20 cellular contexts compared by ENCODE assay signal in the genomic region with DNA sequence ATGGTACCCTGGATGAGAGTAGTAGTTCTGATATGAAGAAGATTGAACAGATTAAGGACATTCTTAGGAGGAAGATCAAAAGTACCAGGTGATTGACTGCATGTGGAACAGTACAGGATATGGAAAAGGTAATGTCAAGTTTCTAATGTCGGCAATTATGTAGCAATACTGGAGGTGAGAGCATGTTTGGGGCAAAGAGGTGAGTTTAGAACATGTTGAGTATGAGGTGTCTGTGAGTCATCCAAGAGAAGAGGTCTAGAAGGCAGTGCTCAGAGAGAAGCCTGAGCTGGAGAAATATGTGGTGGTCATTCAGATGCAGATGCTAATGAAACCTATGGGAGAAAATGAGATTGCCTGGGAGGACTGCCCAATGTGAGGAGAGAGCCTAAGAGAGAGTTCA.
"Had no signal": no experiment of that assay in that cellular context is flagged by ENCODE, and none has a peak within 500 bp of the region (broad histone marks: within the 10 kb centered on the region; RNA-seq: fewer than 3 reads in every experiment).

No MANE protein-coding gene starts in this region.

- H3K27me3 Mint-ChIP-seq: activated CD4-positive, alpha-beta memory T cell treated with anti-CD3 and anti-CD28 coated beads for 36 hours; activated CD8-positive, alpha-beta memory T cell treated with anti-CD3 and anti-CD28 coated beads, Interleukin-2, amount 10 ng/mL, durations not matched to agents 7 days and 5 days; brain; effector memory CD8-positive, alpha-beta T cell; naive B cell; stimulated activated memory B cell treated with anti-CD40 and anti-IgM and Interleukin-4, amounts not matched to agents 10 μg/mL and 1 μg/mL and 100 μg/mL, for 72 hours; T-helper 17 cell had no signal

- H3K27ac Mint-ChIP-seq: activated CD4-positive, alpha-beta memory T cell treated with anti-CD3 and anti-CD28 coated beads for 36 hours; activated CD8-positive, alpha-beta memory T cell treated with anti-CD3 and anti-CD28 coated beads, Interleukin-2, amount 10 ng/mL, durations not matched to agents 7 days and 5 days; brain; effector memory CD8-positive, alpha-beta T cell; naive B cell; neural progenitor cell; stimulated activated memory B cell treated with anti-CD40 and anti-IgM and Interleukin-4, amounts not matched to agents 10 μg/mL and 1 μg/mL and 100 μg/mL, for 72 hours; T-helper 17 cell had no signal

- H3K4me3 Mint-ChIP-seq: activated CD4-positive, alpha-beta memory T cell treated with anti-CD3 and anti-CD28 coated beads for 36 hours; activated CD8-positive, alpha-beta memory T cell treated with anti-CD3 and anti-CD28 coated beads, Interleukin-2, amount 10 ng/mL, durations not matched to agents 7 days and 5 days; brain; effector memory CD8-positive, alpha-beta T cell; naive B cell; neural progenitor cell; stimulated activated memory B cell treated with anti-CD40 and anti-IgM and Interleukin-4, amounts not matched to agents 10 μg/mL and 1 μg/mL and 100 μg/mL, for 72 hours; T-helper 17 cell had no signal

- H3K36me3 Mint-ChIP-seq: activated CD8-positive, alpha-beta memory T cell treated with anti-CD3 and anti-CD28 coated beads, Interleukin-2, amount 10 ng/mL, durations not matched to agents 7 days and 5 days; brain had no signal

- H3K9me3 Mint-ChIP-seq: activated CD4-positive, alpha-beta memory T cell treated with anti-CD3 and anti-CD28 coated beads for 36 hours; effector memory CD8-positive, alpha-beta T cell; neural progenitor cell; stimulated activated memory B cell treated with anti-CD40 and anti-IgM and Interleukin-4, amounts not matched to agents 10 μg/mL and 1 μg/mL and 100 μg/mL, for 72 hours had no signal

- ATAC-seq: activated CD8-positive, alpha-beta memory T cell treated with anti-CD3 and anti-CD28 coated beads, Interleukin-2, amount 10 ng/mL, durations not matched to agents 7 days and 5 days; effector memory CD8-positive, alpha-beta T cell; gastroesophageal sphincter; heart right ventricle; pancreas; stimulated activated memory B cell treated with anti-CD40 and anti-IgM and Interleukin-4, amounts not matched to agents 10 μg/mL and 1 μg/mL and 100 μg/mL, for 72 hours; T-helper 17 cell had no signal

- H3K27ac ChIP-seq: gastroesophageal sphincter, heart right ventricle, neural progenitor cell, pancreas, thyroid gland, uterus, WERI-Rb-1 had no signal

- H3K4me1 Mint-ChIP-seq: activated CD8-positive, alpha-beta memory T cell treated with anti-CD3 and anti-CD28 coated beads, Interleukin-2, amount 10 ng/mL, durations not matched to agents 7 days and 5 days; neural progenitor cell had no signal

- DNase-seq: activated CD4-positive, alpha-beta memory T cell treated with anti-CD3 and anti-CD28 coated beads for 36 hours; activated CD8-positive, alpha-beta memory T cell treated with anti-CD3 and anti-CD28 coated beads, Interleukin-2, amount 10 ng/mL, durations not matched to agents 7 days and 5 days; activated naive CD4-positive, alpha-beta T cell treated with anti-CD3 and anti-CD28 coated beads, Interleukin-2, amount 50 U/mL, for 16 hours; activated T-cell treated with anti-CD3 and anti-CD28 coated beads, Interleukin-2, amount 50 U/mL, for 1 hour; amniotic stem cell; dermis blood vessel endothelial cell; effector memory CD8-positive, alpha-beta T cell; heart right ventricle; naive B cell; pancreas; stimulated activated CD4-positive, alpha-beta T cell treated with anti-CD3 and anti-CD28 coated beads, Interleukin-12 subunit alpha, Interleukin-12 subunit beta, amount 100 ng/mL, for 4 hours; stimulated activated CD4-positive, alpha-beta T cell treated with anti-CD3 and anti-CD28 coated beads, Interleukin-2, amount 100 ng/mL, for 24 hours; T-helper 17 cell; thyroid gland; uterus; WERI-Rb-1 had no signal
